Comparison of ENCODE assay signal across 10 cellular contexts in the genomic region with DNA sequence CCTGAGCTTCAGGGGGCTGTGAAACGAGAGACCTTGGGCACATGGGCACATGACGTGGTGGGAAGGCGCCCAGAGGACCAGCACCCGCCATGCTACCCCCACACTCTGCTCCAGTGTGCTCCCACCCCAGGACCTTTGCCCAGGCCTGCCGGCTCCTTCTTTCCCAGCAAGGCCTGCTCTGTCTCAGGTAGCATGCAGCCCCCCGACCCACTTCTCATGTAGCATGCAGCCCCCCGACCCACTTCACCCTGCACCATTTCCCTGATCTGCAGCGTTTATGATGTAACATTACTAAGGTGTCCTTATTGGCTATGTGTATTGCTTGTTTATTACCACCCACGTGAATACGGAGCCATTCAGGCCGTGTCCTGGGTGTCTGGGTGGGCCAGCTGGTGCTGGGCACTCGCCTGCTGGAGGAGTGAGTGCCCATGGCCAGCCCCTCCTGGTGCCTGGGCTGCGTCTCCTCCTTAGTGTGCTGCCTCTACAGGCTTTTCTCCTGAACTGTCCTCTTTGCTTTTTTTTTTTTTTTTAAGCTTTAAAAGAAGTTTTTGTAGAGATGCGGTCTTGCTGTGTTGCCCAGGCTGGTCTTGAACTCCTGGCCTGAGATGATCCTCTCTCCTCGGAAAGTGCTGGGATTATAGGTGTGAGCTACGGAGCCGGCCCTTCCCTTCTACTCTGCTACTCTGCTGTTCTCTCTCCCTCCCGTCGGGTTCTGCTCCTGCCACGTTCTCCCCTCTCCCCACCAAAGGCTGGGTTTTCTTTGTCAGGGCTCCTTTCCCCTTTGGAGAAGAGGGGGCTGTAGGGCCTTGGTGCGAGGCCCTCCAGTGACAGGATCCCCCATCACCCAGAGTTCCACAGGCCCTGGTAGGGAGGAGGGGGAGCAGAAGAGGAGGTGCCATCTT. TPM values are rescaled to one million over a fixed set of nuclear protein-coding genes. Genes with fewer than 3 reads are reported as not detected.
DNase-seq lines count a peak whose midpoint lies in the region; ATAC-seq and TF ChIP-seq lines count a peak whose summit lies in the region.
"Had no signal": no experiment of that assay in that cellular context is flagged by ENCODE, and none has a peak within 500 bp of the region (broad histone marks: within the 10 kb centered on the region; RNA-seq: fewer than 3 reads in every experiment).

No MANE protein-coding gene starts in this region.

- H3K9me3 ChIP-seq in HUES48 (ENCODE audit: control insufficient read depth, insufficient read depth, low read length) (no peaks in the 10 kb centered on the region), subcutaneous abdominal adipose tissue (ENCODE audit: control insufficient read depth in 5 of 5, low read length in 5 of 5) (peaks cover 0 to 5% (median 4%) of the 10 kb centered on the region in 5 donors)

- peak overlapping the region; percentile 33 for H3K27ac Mint-ChIP-seq in activated T-helper 1 cell treated with anti-CD3 and anti-CD28 coated beads, Interleukin-12 subunit alpha, Interleukin-12 subunit beta, Interleukin-2, Interleukin-4 antibody, amounts not matched to agents 30 ng/mL and 10 ng/mL and 1 ng/mL, durations not matched to agents 14 hours and 24 hours and 36 hours
- H3K27ac Mint-ChIP-seq: activated naive CD8-positive, alpha-beta T cell had no signal

- ATAC-seq in GM18505 (IDR thresholded peaks at IDR 0.05; ENCODE audit: unreplicated experiment), result no peak
- no peak for ATAC-seq in HG02763 (IDR thresholded peaks at IDR 0.05; ENCODE audit: unreplicated experiment)

- TF ChIP-seq POLR2A in GM18505 (IDR thresholded peaks at IDR 0.05; ENCODE audit: borderline replicate concordance, extremely low read depth, insufficient read depth, insufficient read length), result no peak

- no peaks in the 10 kb centered on the region for H3K27me3 Mint-ChIP-seq in activated T-helper 1 cell treated with anti-CD3 and anti-CD28 coated beads, Interleukin-12 subunit alpha, Interleukin-12 subunit beta, Interleukin-2, Interleukin-4 antibody, amounts not matched to agents 30 ng/mL and 10 ng/mL and 1 ng/mL, durations not matched to agents 14 hours and 24 hours and 36 hours (ENCODE audit: insufficient read depth)
- H3K27me3 Mint-ChIP-seq: activated naive CD8-positive, alpha-beta T cell had no signal

- H3K9me3 Mint-ChIP-seq in activated T-helper 1 cell treated with anti-CD3 and anti-CD28 coated beads, Interleukin-12 subunit alpha, Interleukin-12 subunit beta, Interleukin-2, Interleukin-4 antibody, amounts not matched to agents 30 ng/mL and 10 ng/mL and 1 ng/mL, durations not matched to agents 14 hours and 24 hours and 36 hours, result no peaks in the 10 kb centered on the region

- peaks cover 3% of the 10 kb centered on the region for H3K36me3 Mint-ChIP-seq in activated T-helper 1 cell treated with anti-CD3 and anti-CD28 coated beads, Interleukin-12 subunit alpha, Interleukin-12 subunit beta, Interleukin-2, Interleukin-4 antibody, amounts not matched to agents 30 ng/mL and 10 ng/mL and 1 ng/mL, durations not matched to agents 14 hours and 24 hours and 36 hours (ENCODE audit: low read depth)
- H3K36me3 Mint-ChIP-seq: activated naive CD8-positive, alpha-beta T cell had no signal

- H3K27ac ChIP-seq in HUES48 (ENCODE audit: low read depth, low read length) (peak overlapping the region; percentile 86), subcutaneous abdominal adipose tissue (ENCODE audit: low read depth, low read length) (peak overlapping the region; percentile 42)

- H3K4me1 Mint-ChIP-seq in activated T-helper 1 cell treated with anti-CD3 and anti-CD28 coated beads, Interleukin-12 subunit alpha, Interleukin-12 subunit beta, Interleukin-2, Interleukin-4 antibody, amounts not matched to agents 30 ng/mL and 10 ng/mL and 1 ng/mL, durations not matched to agents 14 hours and 24 hours and 36 hours (ENCODE audit: low read depth), result peaks cover 59% of the 10 kb centered on the region

- no peak for DNase-seq in activated T-helper 1 cell treated with anti-CD3 and anti-CD28 coated beads, Interleukin-12 subunit alpha, Interleukin-12 subunit beta, Interleukin-2, Interleukin-4 antibody, amounts not matched to agents 30 ng/mL and 10 ng/mL and 1 ng/mL, durations not matched to agents 14 hours and 24 hours and 36 hours (ENCODE audit: low spot score)
- peak; percentile 50 for DNase-seq in iPS-NIHi11 (ENCODE audit: low spot score)
- DNase-seq in activated CD8-positive, alpha-beta memory T cell treated with anti-CD3 and anti-CD28 coated beads for 24 hours, result no peak
- no peak for DNase-seq in Ammon's horn (ENCODE audit: low spot score)
- DNase-seq: NCI-H524 treated with DMSO at 0.1 percent for 48 hours had no signal

- peaks cover 27% of the 10 kb centered on the region for H3K4me1 ChIP-seq in HUES48 (ENCODE audit: control insufficient read depth, insufficient read depth, low read length)
- H3K4me1 ChIP-seq in subcutaneous abdominal adipose tissue (ENCODE audit: control insufficient read depth in 5 of 5, insufficient read depth in 5 of 5, low read length in 5 of 5), result peaks cover 22 to 83% (median 63%) of the 10 kb centered on the region in 5 donors

- H3K9ac ChIP-seq in HUES48 (ENCODE audit: low read depth, low read length) (no peak overlapping the region), subcutaneous abdominal adipose tissue (ENCODE audit: low read length in 5 of 5) (peak overlapping the region in 2 of 5 donors; percentile 3 to 13)

- no peak overlapping the region for H3K4me3 Mint-ChIP-seq in activated T-helper 1 cell treated with anti-CD3 and anti-CD28 coated beads, Interleukin-12 subunit alpha, Interleukin-12 subunit beta, Interleukin-2, Interleukin-4 antibody, amounts not matched to agents 30 ng/mL and 10 ng/mL and 1 ng/mL, durations not matched to agents 14 hours and 24 hours and 36 hours
- H3K4me3 Mint-ChIP-seq: activated naive CD8-positive, alpha-beta T cell had no signal

- H3K4me3 ChIP-seq in HUES48 (ENCODE audit: low read depth, low read length) (no peak overlapping the region), subcutaneous abdominal adipose tissue (ENCODE audit: low read depth in 1 of 5, low read length in 5 of 5) (no peak overlapping the region)

- intact Hi-C loops in activated T-helper 1 cell treated with anti-CD3 and anti-CD28 coated beads, Interleukin-12 subunit alpha, Interleukin-12 subunit beta, Interleukin-2, Interleukin-4 antibody, amounts not matched to agents 30 ng/mL and 10 ng/mL and 1 ng/mL, durations not matched to agents 14 hours and 24 hours and 36 hours (cut with micrococcal nuclease), result loop anchor here (2.0 kb wide), 1 partner anchor 69 kb away; no protein-coding TSS in a partner anchor

- H3K27me3 ChIP-seq in HUES48 (ENCODE audit: control insufficient read depth, insufficient read depth, low read length) (no peaks in the 10 kb centered on the region), subcutaneous abdominal adipose tissue (ENCODE audit: control insufficient read depth in 5 of 5, insufficient read depth in 4 of 5, low read length in 5 of 5) (no peaks in the 10 kb centered on the region)

- H3K36me3 ChIP-seq in HUES48 (ENCODE audit: control insufficient read depth, insufficient read depth, low read length) (no peaks in the 10 kb centered on the region), subcutaneous abdominal adipose tissue (ENCODE audit: control insufficient read depth in 5 of 5, insufficient read depth in 5 of 5, low read length in 5 of 5) (peaks cover 0 to 4% (median 0%) of the 10 kb centered on the region in 5 donors)

RNA-seq across cellular contexts. Expression of a gene that starts 29.4 kb away (rescaled TPM):
- total RNA-seq in activated T-helper 1 cell treated with anti-CD3 and anti-CD28 coated beads, Interleukin-12 subunit alpha, Interleukin-12 subunit beta, Interleukin-2, Interleukin-4 antibody, amounts not matched to agents 30 ng/mL and 10 ng/mL and 1 ng/mL, durations not matched to agents 14 hours and 24 hours and 36 hours, result 21.4 and 23.9 TPM in 2 replicates
